In the genomic region with DNA sequence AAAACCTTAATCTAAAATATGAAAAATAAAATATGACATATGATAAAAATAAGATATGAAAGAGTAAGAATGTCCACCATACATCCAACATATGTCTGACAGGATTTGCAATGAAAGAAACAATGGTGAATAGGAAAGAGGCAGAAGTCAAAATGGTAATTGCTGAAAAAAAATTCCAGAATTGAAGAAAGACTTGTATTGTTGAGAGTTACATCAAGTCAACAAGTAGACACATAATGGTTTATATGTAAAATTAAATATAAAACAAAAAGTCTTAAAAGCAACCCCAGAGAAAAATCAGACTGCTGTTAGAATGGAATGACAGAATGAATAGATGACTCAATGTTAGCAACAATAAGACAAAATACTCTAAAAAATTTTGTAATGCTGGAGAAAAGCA, we compare ENCODE assay signal across 28 cellular contexts.
"Had no signal": no experiment of that assay in that cellular context is flagged by ENCODE, and none has a peak within 500 bp of the region (broad histone marks: within the 10 kb centered on the region; RNA-seq: fewer than 3 reads in every experiment).

No MANE protein-coding gene starts in this region.

- H3K27ac ChIP-seq: neutrophil, pancreas, psoas muscle, right lobe of liver, sigmoid colon, stomach, thoracic aorta, thyroid gland, upper lobe of left lung, vagina had no signal

- H3K4me1 ChIP-seq: psoas muscle, right lobe of liver, sigmoid colon, thyroid gland, upper lobe of left lung, vagina had no signal

- DNase-seq: nephron progenitor cell; nucleus accumbens; pancreas; posterior cingulate gyrus; psoas muscle; right cardiac atrium; right lobe of liver; sigmoid colon; small intestine; stimulated activated CD4-positive, alpha-beta T cell treated with anti-CD3 and anti-CD28 coated beads, Interleukin-15, amount 100 ng/mL, for 24 hours; stimulated activated CD4-positive, alpha-beta T cell treated with anti-CD3 and anti-CD28 coated beads, Interleukin-2, amount 100 ng/mL, for 24 hours; stimulated activated CD4-positive, alpha-beta T cell treated with anti-CD3 and anti-CD28 coated beads, Interleukin-2, amount 100 ng/mL, for 48 hours; stimulated activated CD4-positive, alpha-beta T cell treated with anti-CD3 and anti-CD28 coated beads, Interleukin-4, amount 100 ng/mL, for 24 hours; stimulated activated naive B cell treated with anti-CD40 and anti-IgM and Interleukin-4, amounts not matched to agents 10 μg/mL and 1 μg/mL and 100 μg/mL, for 72 hours; stimulated activated naive CD4-positive, alpha-beta T cell treated with Interleukin-2 at 50 U/mL for 16 hours; stomach; thyroid gland; trophoblast cell; upper lobe of left lung had no signal

- H3K27ac Mint-ChIP-seq: natural killer cell treated with Interleukin-12 subunit alpha and Interleukin-12 subunit beta and Interleukin-15 and Interleukin-18, amount 100 ng/mL, for 72 hours; nephron progenitor cell; progenitor cell of endocrine pancreas; stimulated activated effector memory CD8-positive, alpha-beta T cell treated with anti-CD3 and anti-CD28 coated beads, Interleukin-12 subunit alpha, Interleukin-12 subunit beta, amount 100 ng/mL, for 72 hours; stimulated activated naive B cell treated with anti-CD40 and anti-IgM and Interleukin-4, amounts not matched to agents 10 μg/mL and 1 μg/mL and 100 μg/mL, for 72 hours; stimulated activated naive CD8-positive, alpha-beta T cell treated with anti-CD3 and anti-CD28 coated beads, Interleukin-15, Interleukin-2, amounts not matched to agents 100 ng/mL and 50 ng/mL, for 24 hours had no signal

- H3K36me3 Mint-ChIP-seq: natural killer cell treated with Interleukin-12 subunit alpha and Interleukin-12 subunit beta and Interleukin-15 and Interleukin-18, amount 100 ng/mL, for 72 hours; stimulated activated effector memory CD8-positive, alpha-beta T cell treated with anti-CD3 and anti-CD28 coated beads, Interleukin-12 subunit alpha, Interleukin-12 subunit beta, amount 100 ng/mL, for 72 hours; stimulated activated naive B cell treated with anti-CD40 and anti-IgM and Interleukin-4, amounts not matched to agents 10 μg/mL and 1 μg/mL and 100 μg/mL, for 72 hours had no signal

- H3K36me3 ChIP-seq: neutrophil, pancreas, right lobe of liver, sigmoid colon, stomach, thoracic aorta, thyroid gland, tibial nerve, upper lobe of left lung, vagina had no signal

- H3K4me3 Mint-ChIP-seq: natural killer cell treated with Interleukin-12 subunit alpha and Interleukin-12 subunit beta and Interleukin-15 and Interleukin-18, amount 100 ng/mL, for 72 hours; nephron progenitor cell; neural crest cell; stimulated activated effector memory CD8-positive, alpha-beta T cell treated with anti-CD3 and anti-CD28 coated beads, Interleukin-12 subunit alpha, Interleukin-12 subunit beta, amount 100 ng/mL, for 72 hours; stimulated activated naive B cell treated with anti-CD40 and anti-IgM and Interleukin-4, amounts not matched to agents 10 μg/mL and 1 μg/mL and 100 μg/mL, for 72 hours; stimulated activated naive CD8-positive, alpha-beta T cell treated with anti-CD3 and anti-CD28 coated beads, Interleukin-15, Interleukin-2, amounts not matched to agents 100 ng/mL and 50 ng/mL, for 24 hours had no signal

- ATAC-seq: natural killer cell treated with Interleukin-12 subunit alpha and Interleukin-12 subunit beta and Interleukin-15 and Interleukin-18, amount 100 ng/mL, for 72 hours; pancreas; psoas muscle; right cardiac atrium; right lobe of liver; stimulated activated effector memory CD8-positive, alpha-beta T cell treated with anti-CD3 and anti-CD28 coated beads, Interleukin-12 subunit alpha, Interleukin-12 subunit beta, amount 100 ng/mL, for 72 hours; stimulated activated naive B cell treated with anti-CD40 and anti-IgM and Interleukin-4, amounts not matched to agents 10 μg/mL and 1 μg/mL and 100 μg/mL, for 72 hours had no signal

- H3K4me1 Mint-ChIP-seq: stimulated activated effector memory CD8-positive, alpha-beta T cell treated with anti-CD3 and anti-CD28 coated beads, Interleukin-12 subunit alpha, Interleukin-12 subunit beta, amount 100 ng/mL, for 72 hours; stimulated activated naive B cell treated with anti-CD40 and anti-IgM and Interleukin-4, amounts not matched to agents 10 μg/mL and 1 μg/mL and 100 μg/mL, for 72 hours had no signal

- H3K27me3 ChIP-seq: neutrophil, pancreas, right lobe of liver, sigmoid colon, stomach, thyroid gland, tibial nerve, upper lobe of left lung, vagina had no signal

- H3K27me3 Mint-ChIP-seq: progenitor cell of endocrine pancreas; stimulated activated naive B cell treated with anti-CD40 and anti-IgM and Interleukin-4, amounts not matched to agents 10 μg/mL and 1 μg/mL and 100 μg/mL, for 72 hours had no signal

- H3K9me3 ChIP-seq: neutrophil, pancreas, psoas muscle, right lobe of liver, sigmoid colon, stomach, thoracic aorta, thyroid gland, tibial nerve, upper lobe of left lung, vagina had no signal

- H3K4me3 ChIP-seq: pancreas, psoas muscle, right lobe of liver, sigmoid colon, stomach, thoracic aorta, thyroid gland, tibial nerve, upper lobe of left lung, vagina had no signal
